Comparison of ENCODE assay signal across 20 cellular contexts in the genomic region with DNA sequence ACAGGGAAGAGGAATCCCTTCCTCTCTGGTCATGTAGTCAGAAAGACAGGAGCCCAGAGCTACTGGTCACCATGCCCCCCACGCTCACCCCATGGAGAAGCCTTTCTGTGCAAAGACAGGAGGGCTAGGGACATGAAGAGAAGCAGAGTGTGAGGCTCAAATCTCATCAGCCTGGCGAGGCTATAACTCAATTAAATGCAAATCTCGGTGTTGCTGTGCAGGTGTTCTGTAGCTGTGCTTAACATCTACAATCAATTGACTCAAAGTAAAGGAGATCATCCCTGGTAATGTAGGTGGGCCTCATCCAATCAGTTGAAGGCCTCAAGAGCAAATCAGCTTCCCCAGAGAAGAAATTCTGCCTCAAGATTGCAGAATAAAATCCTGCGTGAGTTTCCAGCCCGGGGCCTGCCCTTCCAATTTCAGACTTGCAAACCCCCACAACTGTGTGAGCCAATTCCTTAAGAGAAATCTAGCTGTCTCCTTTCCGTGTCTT.
"Had no signal": no experiment of that assay in that cellular context is flagged by ENCODE, and none has a peak within 500 bp of the region (broad histone marks: within the 10 kb centered on the region; RNA-seq: fewer than 3 reads in every experiment).

No MANE protein-coding gene starts in this region.

- H3K27ac ChIP-seq: breast epithelium, colonic mucosa, dorsolateral prefrontal cortex, left ventricle myocardium inferior, right atrium auricular region, upper lobe of right lung had no signal

- FAIRE-seq: endothelial cell of umbilical vein had no signal

- H3K4me1 ChIP-seq: breast epithelium, colonic mucosa, left ventricle myocardium inferior, right atrium auricular region had no signal

- H3K27me3 ChIP-seq: breast epithelium, colonic mucosa, dorsolateral prefrontal cortex, right atrium auricular region, upper lobe of right lung had no signal

- H3K36me3 ChIP-seq: breast epithelium, colonic mucosa, left ventricle myocardium inferior, right atrium auricular region, upper lobe of right lung had no signal

- DNase-seq: activated CD4-positive, alpha-beta T cell treated with anti-CD3 and anti-CD28 coated beads for 36 hours; activated CD4-positive, alpha-beta T cell treated with anti-CD3 and anti-CD28 coated beads, Interleukin-2, amount 50 U/mL, for 48 hours; activated effector memory CD4-positive, alpha-beta T cell treated with Interleukin-2 at 50 U/mL for 16 hours; activated naive CD4-positive, alpha-beta T cell treated with anti-CD3 and anti-CD28 coated beads for 36 hours; activated naive CD8-positive, alpha-beta T cell treated with anti-CD3 and anti-CD28 coated beads, Interleukin-2, amount 10 ng/mL, durations not matched to agents 7 days and 5 days; activated T-cell treated with anti-CD3 and anti-CD28 coated beads, Interleukin-2, amount 50 U/mL, for 72 hours; amniotic stem cell; colonic mucosa; dorsolateral prefrontal cortex; effector memory CD8-positive, alpha-beta T cell; foreskin melanocyte; left ventricle myocardium inferior; midbrain; stimulated activated CD4-positive, alpha-beta T cell treated with anti-CD3 and anti-CD28 coated beads, Interleukin-4, amount 100 ng/mL, for 4 hours; stimulated activated naive CD8-positive, alpha-beta T cell treated with anti-CD3 and anti-CD28 coated beads, Interleukin-15, Interleukin-2, amounts not matched to agents 100 U/mL and 50 U/mL, for 24 hours; upper lobe of right lung had no signal

- H3K4me3 ChIP-seq: breast epithelium, colonic mucosa, dorsolateral prefrontal cortex, left ventricle myocardium inferior, right atrium auricular region, upper lobe of right lung had no signal

- ATAC-seq: activated CD4-positive, alpha-beta T cell treated with anti-CD3 and anti-CD28 coated beads for 36 hours; activated T-cell treated with anti-CD3 and anti-CD28 coated beads, Interleukin-2, amount 50 U/mL, for 72 hours; effector memory CD8-positive, alpha-beta T cell; natural killer cell treated with Interleukin-12 subunit alpha and Interleukin-12 subunit beta and Interleukin-15 and Interleukin-18, amount 100 ng/mL, for 72 hours; stimulated activated naive CD8-positive, alpha-beta T cell treated with anti-CD3 and anti-CD28 coated beads, Interleukin-15, Interleukin-2, amounts not matched to agents 100 U/mL and 50 U/mL, for 24 hours; upper lobe of right lung had no signal

- H3K9me3 ChIP-seq: colonic mucosa had no signal
